Comparison of ENCODE assay signal across 8 cellular contexts in the genomic region with DNA sequence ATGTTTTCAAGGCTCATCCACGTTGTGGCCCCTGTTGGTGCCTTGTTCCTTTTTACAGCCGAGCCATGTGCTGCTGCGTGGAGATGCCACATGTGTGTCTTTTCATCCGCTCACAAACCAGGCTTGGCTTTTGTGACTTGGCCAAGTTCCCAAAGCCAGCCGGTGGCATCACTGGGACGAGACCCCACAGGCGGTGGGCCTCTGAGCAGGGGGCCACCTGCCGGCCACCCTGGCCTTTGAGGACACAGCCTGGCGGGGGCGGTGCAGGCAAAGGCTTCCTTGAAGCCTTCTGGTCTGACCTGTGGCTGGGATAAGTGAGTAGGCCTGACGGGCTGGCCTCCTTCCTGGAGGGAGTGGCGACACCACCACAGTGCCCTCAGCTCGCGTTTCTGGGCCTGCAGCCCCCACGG. TPM values are rescaled to one million over a fixed set of nuclear protein-coding genes. Genes with fewer than 3 reads are reported as not detected.
DNase-seq lines count a peak whose midpoint lies in the region; ATAC-seq and TF ChIP-seq lines count a peak whose summit lies in the region.

No MANE protein-coding gene starts in this region.

- H3K4me3 ChIP-seq in GM06990 (replicated peaks; ENCODE audit: low read depth, low read length) (peak overlapping the region; percentile 45), hepatocyte (no peak overlapping the region)

- no peak overlapping the region for H2AFZ ChIP-seq in hepatocyte

- peak; percentile 69 for DNase-seq in GM06990 (ENCODE audit: extremely low read depth, insufficient read length)
- DNase-seq in SKM-1 (lab: John Stamatoyannopoulos, UW; ENCODE audit: unreplicated experiment): peak; percentile 37
- peak; percentile 75 for DNase-seq in dermis blood vessel endothelial cell
- no peak for DNase-seq in natural killer cell treated with Interleukin-12 subunit alpha and Interleukin-12 subunit beta and Interleukin-15 and Interleukin-18, amount 100 ng/mL, for 72 hours (ENCODE audit: low spot score)
- DNase-seq in OCI-M2 (lab: John Stamatoyannopoulos, UW; ENCODE audit: unreplicated experiment): no peak
- DNase-seq in NCI-H2029 (lab: John Stamatoyannopoulos, UW): no peak
- DNase-seq in hepatocyte (ENCODE audit: low spot score): no peak

- peak overlapping the region; percentile 99 to 100 for H3K27ac Mint-ChIP-seq in natural killer cell treated with Interleukin-12 subunit alpha and Interleukin-12 subunit beta and Interleukin-15 and Interleukin-18, amount 100 ng/mL, for 72 hours

- TF ChIP-seq CTCF in GM06990 (IDR thresholded peaks at IDR 0.05; ENCODE audit: insufficient read depth, low read length, poor library complexity, severe bottlenecking) (peak; percentile 49), hepatocyte (IDR thresholded peaks at IDR 0.05; ENCODE audit: poor library complexity) (no peak)

- peak; percentile 12 for ATAC-seq in HG02840 (IDR thresholded peaks at IDR 0.05; ENCODE audit: low FRiP score, unreplicated experiment)
- peak; percentile 69 to 72 for ATAC-seq in natural killer cell treated with Interleukin-12 subunit alpha and Interleukin-12 subunit beta and Interleukin-15 and Interleukin-18, amount 100 ng/mL, for 72 hours

- H3K4me2 ChIP-seq in hepatocyte: no peak overlapping the region

- no peaks in the 10 kb centered on the region for H3K9me2 ChIP-seq in hepatocyte (replicated peaks; ENCODE audit: insufficient read depth)

- no peak overlapping the region for H3K27ac ChIP-seq in hepatocyte

- H3K36me3 Mint-ChIP-seq in natural killer cell treated with Interleukin-12 subunit alpha and Interleukin-12 subunit beta and Interleukin-15 and Interleukin-18, amount 100 ng/mL, for 72 hours: no peaks in the 10 kb centered on the region

- H3K27me3 ChIP-seq in GM06990 (replicated peaks; ENCODE audit: control insufficient read depth, insufficient read depth, low read length) (no peaks in the 10 kb centered on the region), hepatocyte (no peaks in the 10 kb centered on the region)

- peaks cover 60% of the 10 kb centered on the region for H3K79me2 ChIP-seq in hepatocyte

- no peaks in the 10 kb centered on the region for H3K9me3 Mint-ChIP-seq in natural killer cell treated with Interleukin-12 subunit alpha and Interleukin-12 subunit beta and Interleukin-15 and Interleukin-18, amount 100 ng/mL, for 72 hours

- peaks cover 42% of the 10 kb centered on the region for H3K36me3 ChIP-seq in GM06990 (ENCODE audit: control insufficient read depth, insufficient read depth, low read length)
- H3K36me3 ChIP-seq in hepatocyte (replicated peaks; ENCODE audit: insufficient read depth, low read depth): no peaks in the 10 kb centered on the region

- H3K4me3 Mint-ChIP-seq in natural killer cell treated with Interleukin-12 subunit alpha and Interleukin-12 subunit beta and Interleukin-15 and Interleukin-18, amount 100 ng/mL, for 72 hours: peak overlapping the region; percentile 93

- no peaks in the 10 kb centered on the region for H3K9me3 ChIP-seq in hepatocyte (ENCODE audit: low read depth)

- no peaks in the 10 kb centered on the region for H3K4me1 ChIP-seq in hepatocyte (ENCODE audit: insufficient read depth)

- H4K20me1 ChIP-seq in hepatocyte (ENCODE audit: insufficient read depth, poor library complexity, severe bottlenecking): peaks cover 29% of the 10 kb centered on the region

- 75% methylated on average over 15 of the region's 15 CpGs for WGBS in hepatocyte (ENCODE audit: low lambda C conversion rate, missing lambda C conversion rate)

- H3K27me3 Mint-ChIP-seq in natural killer cell treated with Interleukin-12 subunit alpha and Interleukin-12 subunit beta and Interleukin-15 and Interleukin-18, amount 100 ng/mL, for 72 hours: no peaks in the 10 kb centered on the region

- H3K4me1 Mint-ChIP-seq in natural killer cell treated with Interleukin-12 subunit alpha and Interleukin-12 subunit beta and Interleukin-15 and Interleukin-18, amount 100 ng/mL, for 72 hours (ENCODE audit: low read depth in 2 of 2): peaks cover 48 to 50% of the 10 kb centered on the region in 2 donors

RNA-seq across cellular contexts. Expression of a gene that starts 10.6 kb away (rescaled TPM):
- total RNA-seq in dermis blood vessel endothelial cell (40.0 and 56.8 TPM in 2 replicates), hepatocyte (41.4 and 57.3 TPM in 2 replicates)
- total RNA-seq in natural killer cell treated with Interleukin-12 subunit alpha and Interleukin-12 subunit beta and Interleukin-15 and Interleukin-18, amount 100 ng/mL, for 72 hours: 100 to 1,000 TPM; 394 to 432 TPM
- 59.6 and 64.1 TPM in 2 replicates for polyA plus RNA-seq in hepatocyte

RNA-seq across cellular contexts. Expression of a gene that starts 12.3 kb away (rescaled TPM):
- 29.1 and 32.3 TPM in 2 replicates for total RNA-seq in dermis blood vessel endothelial cell
- 100 to 1,000 TPM; 182 to 231 TPM for total RNA-seq in natural killer cell treated with Interleukin-12 subunit alpha and Interleukin-12 subunit beta and Interleukin-15 and Interleukin-18, amount 100 ng/mL, for 72 hours
- 22.1 and 25.3 TPM in 2 replicates for total RNA-seq in hepatocyte
- polyA plus RNA-seq in hepatocyte: 43.9 and 49.5 TPM in 2 replicates

RNA-seq across cellular contexts. Expression of a gene that starts 26.5 kb away (rescaled TPM):
- total RNA-seq in dermis blood vessel endothelial cell (15.6 and 19.7 TPM in 2 replicates), hepatocyte (27.7 and 29.7 TPM in 2 replicates)
- 10 to 100 TPM; 19.2 to 32.3 TPM for total RNA-seq in natural killer cell treated with Interleukin-12 subunit alpha and Interleukin-12 subunit beta and Interleukin-15 and Interleukin-18, amount 100 ng/mL, for 72 hours
- polyA plus RNA-seq in hepatocyte: 49.5 and 66.4 TPM in 2 replicates

Comparison
In these comparisons a context has a peak if more than half of its experiments do, and no peak if none do; other contexts are left out.
1. DNase-seq: peak in GM06990 (single experiment), SKM-1 (single experiment) and dermis blood vessel endothelial cell (single experiment); none in natural killer cell treated with Interleukin-12 subunit alpha and Interleukin-12 subunit beta and Interleukin-15 and Interleukin-18, amount 100 ng/mL, for 72 hours (single experiment), OCI-M2 (single experiment), NCI-H2029 (single experiment) and hepatocyte (single experiment).